Comparison of ENCODE assay signal across 1 cellular context in the genomic region with DNA sequence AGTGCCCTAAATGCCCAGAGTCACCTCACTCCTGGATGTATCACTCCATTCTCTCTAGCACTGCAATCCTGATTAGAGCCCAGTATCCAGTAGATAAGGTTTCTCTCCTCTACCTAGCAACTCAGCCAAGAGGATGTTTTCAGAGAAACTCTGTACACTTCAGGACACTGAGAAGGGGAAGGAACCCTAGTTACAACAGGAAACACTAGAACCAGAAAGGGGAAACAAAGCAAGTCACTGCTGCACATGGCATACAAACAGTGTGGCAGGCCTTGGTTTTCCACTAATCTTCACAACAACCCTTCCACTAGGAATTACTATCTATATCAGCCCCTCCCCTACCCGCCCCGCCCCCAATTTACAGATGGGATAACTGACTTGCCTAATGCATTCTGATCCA.
TF ChIP-seq lines count a peak whose summit lies in the region.

No MANE protein-coding gene starts in this region.

TF ChIP-seq in GM23338, 12 proteins besides CTCF, POLR2A, EP300 and RAD21 (continued from another document):
- TF ChIP-seq, protein P1, sequence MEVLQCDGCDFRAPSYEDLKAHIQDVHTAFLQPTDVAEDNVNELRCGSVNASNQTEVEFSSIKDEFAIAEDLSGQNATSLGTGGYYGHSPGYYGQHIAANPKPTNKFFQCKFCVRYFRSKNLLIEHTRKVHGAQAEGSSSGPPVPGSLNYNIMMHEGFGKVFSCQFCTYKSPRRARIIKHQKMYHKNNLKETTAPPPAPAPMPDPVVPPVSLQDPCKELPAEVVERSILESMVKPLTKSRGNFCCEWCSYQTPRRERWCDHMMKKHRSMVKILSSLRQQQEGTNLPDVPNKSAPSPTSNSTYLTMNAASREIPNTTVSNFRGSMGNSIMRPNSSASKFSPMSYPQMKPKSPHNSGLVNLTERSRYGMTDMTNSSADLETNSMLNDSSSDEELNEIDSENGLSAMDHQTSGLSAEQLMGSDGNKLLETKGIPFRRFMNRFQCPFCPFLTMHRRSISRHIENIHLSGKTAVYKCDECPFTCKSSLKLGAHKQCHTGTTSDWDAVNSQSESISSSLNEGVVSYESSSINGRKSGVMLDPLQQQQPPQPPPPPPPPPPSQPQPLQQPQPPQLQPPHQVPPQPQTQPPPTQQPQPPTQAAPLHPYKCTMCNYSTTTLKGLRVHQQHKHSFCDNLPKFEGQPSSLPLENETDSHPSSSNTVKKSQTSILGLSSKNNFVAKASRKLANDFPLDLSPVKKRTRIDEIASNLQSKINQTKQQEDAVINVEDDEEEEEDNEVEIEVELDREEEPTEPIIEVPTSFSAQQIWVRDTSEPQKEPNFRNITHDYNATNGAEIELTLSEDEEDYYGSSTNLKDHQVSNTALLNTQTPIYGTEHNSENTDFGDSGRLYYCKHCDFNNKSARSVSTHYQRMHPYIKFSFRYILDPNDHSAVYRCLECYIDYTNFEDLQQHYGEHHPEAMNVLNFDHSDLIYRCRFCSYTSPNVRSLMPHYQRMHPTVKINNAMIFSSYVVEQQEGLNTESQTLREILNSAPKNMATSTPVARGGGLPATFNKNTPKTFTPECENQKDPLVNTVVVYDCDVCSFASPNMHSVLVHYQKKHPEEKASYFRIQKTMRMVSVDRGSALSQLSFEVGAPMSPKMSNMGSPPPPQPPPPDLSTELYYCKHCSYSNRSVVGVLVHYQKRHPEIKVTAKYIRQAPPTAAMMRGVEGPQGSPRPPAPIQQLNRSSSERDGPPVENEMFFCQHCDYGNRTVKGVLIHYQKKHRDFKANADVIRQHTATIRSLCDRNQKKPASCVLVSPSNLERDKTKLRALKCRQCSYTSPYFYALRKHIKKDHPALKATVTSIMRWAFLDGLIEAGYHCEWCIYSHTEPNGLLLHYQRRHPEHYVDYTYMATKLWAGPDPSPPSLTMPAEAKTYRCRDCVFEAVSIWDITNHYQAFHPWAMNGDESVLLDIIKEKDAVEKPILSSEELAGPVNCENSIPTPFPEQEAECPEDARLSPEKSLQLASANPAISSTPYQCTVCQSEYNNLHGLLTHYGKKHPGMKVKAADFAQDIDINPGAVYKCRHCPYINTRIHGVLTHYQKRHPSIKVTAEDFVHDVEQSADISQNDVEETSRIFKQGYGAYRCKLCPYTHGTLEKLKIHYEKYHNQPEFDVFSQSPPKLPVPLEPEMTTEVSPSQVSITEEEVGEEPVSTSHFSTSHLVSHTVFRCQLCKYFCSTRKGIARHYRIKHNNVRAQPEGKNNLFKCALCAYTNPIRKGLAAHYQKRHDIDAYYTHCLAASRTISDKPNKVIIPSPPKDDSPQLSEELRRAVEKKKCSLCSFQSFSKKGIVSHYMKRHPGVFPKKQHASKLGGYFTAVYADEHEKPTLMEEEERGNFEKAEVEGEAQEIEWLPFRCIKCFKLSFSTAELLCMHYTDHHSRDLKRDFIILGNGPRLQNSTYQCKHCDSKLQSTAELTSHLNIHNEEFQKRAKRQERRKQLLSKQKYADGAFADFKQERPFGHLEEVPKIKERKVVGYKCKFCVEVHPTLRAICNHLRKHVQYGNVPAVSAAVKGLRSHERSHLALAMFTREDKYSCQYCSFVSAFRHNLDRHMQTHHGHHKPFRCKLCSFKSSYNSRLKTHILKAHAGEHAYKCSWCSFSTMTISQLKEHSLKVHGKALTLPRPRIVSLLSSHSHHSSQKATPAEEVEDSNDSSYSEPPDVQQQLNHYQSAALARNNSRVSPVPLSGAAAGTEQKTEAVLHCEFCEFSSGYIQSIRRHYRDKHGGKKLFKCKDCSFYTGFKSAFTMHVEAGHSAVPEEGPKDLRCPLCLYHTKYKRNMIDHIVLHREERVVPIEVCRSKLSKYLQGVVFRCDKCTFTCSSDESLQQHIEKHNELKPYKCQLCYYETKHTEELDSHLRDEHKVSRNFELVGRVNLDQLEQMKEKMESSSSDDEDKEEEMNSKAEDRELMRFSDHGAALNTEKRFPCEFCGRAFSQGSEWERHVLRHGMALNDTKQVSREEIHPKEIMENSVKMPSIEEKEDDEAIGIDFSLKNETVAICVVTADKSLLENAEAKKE (CRISPR knock-in tag; IDR thresholded peaks at IDR 0.05) = no peak
- TF ChIP-seq ZNF114 (CRISPR knock-in tag; IDR thresholded peaks at IDR 0.05) (no peak), JUNB (IDR thresholded peaks at IDR 0.05; ENCODE audit: unreplicated experiment) (no peak), NANOG (IDR thresholded peaks at IDR 0.05; ENCODE audit: borderline replicate concordance) (no peak), EZH2 (IDR thresholded peaks at IDR 0.05; ENCODE audit: low read depth, unreplicated experiment) (no peak)
- TF ChIP-seq, protein P2, sequence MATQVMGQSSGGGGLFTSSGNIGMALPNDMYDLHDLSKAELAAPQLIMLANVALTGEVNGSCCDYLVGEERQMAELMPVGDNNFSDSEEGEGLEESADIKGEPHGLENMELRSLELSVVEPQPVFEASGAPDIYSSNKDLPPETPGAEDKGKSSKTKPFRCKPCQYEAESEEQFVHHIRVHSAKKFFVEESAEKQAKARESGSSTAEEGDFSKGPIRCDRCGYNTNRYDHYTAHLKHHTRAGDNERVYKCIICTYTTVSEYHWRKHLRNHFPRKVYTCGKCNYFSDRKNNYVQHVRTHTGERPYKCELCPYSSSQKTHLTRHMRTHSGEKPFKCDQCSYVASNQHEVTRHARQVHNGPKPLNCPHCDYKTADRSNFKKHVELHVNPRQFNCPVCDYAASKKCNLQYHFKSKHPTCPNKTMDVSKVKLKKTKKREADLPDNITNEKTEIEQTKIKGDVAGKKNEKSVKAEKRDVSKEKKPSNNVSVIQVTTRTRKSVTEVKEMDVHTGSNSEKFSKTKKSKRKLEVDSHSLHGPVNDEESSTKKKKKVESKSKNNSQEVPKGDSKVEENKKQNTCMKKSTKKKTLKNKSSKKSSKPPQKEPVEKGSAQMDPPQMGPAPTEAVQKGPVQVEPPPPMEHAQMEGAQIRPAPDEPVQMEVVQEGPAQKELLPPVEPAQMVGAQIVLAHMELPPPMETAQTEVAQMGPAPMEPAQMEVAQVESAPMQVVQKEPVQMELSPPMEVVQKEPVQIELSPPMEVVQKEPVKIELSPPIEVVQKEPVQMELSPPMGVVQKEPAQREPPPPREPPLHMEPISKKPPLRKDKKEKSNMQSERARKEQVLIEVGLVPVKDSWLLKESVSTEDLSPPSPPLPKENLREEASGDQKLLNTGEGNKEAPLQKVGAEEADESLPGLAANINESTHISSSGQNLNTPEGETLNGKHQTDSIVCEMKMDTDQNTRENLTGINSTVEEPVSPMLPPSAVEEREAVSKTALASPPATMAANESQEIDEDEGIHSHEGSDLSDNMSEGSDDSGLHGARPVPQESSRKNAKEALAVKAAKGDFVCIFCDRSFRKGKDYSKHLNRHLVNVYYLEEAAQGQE (IDR thresholded peaks at IDR 0.05; ENCODE audit: unreplicated experiment) = no peak
